ENCODE assay signal across 2 cellular contexts in the genomic region with DNA sequence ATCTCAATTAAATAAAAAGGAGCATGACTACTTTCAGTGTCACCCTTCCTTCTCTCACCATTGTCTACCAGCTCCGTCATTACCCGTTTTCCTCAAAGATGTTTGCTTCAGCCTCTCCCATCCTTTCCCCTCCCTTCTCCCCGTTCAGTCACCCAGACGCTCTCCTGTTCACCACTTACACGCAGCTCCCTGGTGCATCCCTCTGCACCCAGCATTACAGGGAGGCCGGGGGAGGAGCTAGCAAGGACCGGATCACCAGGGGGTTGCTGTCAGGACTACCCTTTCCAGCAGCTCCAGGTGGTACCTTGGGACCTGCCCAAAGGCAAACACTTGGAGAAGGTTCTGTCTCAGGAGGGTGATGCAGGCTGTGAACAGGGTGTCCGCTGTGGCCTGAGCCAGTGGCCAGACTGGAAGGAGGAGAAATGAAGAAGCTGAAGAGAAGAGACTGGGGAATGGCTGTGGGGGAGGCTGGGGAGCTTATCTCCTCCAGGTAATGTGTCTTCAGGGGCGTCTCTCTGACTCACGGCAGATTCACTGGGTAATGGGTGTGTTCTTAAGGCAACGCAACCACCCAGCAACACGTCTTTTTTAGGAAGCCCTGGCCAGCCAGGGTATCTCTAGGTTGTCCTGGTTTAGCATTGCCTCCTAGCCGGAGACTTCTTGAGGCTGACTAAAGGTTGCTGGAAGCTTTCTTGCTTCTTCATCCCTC.
TF ChIP-seq lines count a peak whose summit lies in the region.

No MANE protein-coding gene starts in this region.

TF ChIP-seq in GM23338, 12 proteins besides CTCF, POLR2A, EP300 and RAD21 (continues in another document):
- TF ChIP-seq, protein P1, sequence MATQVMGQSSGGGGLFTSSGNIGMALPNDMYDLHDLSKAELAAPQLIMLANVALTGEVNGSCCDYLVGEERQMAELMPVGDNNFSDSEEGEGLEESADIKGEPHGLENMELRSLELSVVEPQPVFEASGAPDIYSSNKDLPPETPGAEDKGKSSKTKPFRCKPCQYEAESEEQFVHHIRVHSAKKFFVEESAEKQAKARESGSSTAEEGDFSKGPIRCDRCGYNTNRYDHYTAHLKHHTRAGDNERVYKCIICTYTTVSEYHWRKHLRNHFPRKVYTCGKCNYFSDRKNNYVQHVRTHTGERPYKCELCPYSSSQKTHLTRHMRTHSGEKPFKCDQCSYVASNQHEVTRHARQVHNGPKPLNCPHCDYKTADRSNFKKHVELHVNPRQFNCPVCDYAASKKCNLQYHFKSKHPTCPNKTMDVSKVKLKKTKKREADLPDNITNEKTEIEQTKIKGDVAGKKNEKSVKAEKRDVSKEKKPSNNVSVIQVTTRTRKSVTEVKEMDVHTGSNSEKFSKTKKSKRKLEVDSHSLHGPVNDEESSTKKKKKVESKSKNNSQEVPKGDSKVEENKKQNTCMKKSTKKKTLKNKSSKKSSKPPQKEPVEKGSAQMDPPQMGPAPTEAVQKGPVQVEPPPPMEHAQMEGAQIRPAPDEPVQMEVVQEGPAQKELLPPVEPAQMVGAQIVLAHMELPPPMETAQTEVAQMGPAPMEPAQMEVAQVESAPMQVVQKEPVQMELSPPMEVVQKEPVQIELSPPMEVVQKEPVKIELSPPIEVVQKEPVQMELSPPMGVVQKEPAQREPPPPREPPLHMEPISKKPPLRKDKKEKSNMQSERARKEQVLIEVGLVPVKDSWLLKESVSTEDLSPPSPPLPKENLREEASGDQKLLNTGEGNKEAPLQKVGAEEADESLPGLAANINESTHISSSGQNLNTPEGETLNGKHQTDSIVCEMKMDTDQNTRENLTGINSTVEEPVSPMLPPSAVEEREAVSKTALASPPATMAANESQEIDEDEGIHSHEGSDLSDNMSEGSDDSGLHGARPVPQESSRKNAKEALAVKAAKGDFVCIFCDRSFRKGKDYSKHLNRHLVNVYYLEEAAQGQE (IDR thresholded peaks at IDR 0.05; ENCODE audit: unreplicated experiment) = no peak
- TF ChIP-seq ZNF331 (CRISPR knock-in tag; IDR thresholded peaks at IDR 0.05; ENCODE audit: low read depth) = no peak
- no peak for TF ChIP-seq POLR2AphosphoS5 (IDR thresholded peaks at IDR 0.05; ENCODE audit: low read depth)
- TF ChIP-seq EZH2phosphoT487 (IDR thresholded peaks at IDR 0.05; ENCODE audit: unreplicated experiment) = no peak
- TF ChIP-seq, protein P2, sequence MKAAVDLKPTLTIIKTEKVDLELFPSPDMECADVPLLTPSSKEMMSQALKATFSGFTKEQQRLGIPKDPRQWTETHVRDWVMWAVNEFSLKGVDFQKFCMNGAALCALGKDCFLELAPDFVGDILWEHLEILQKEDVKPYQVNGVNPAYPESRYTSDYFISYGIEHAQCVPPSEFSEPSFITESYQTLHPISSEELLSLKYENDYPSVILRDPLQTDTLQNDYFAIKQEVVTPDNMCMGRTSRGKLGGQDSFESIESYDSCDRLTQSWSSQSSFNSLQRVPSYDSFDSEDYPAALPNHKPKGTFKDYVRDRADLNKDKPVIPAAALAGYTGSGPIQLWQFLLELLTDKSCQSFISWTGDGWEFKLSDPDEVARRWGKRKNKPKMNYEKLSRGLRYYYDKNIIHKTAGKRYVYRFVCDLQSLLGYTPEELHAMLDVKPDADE (IDR thresholded peaks at IDR 0.05) = no peak
- no peak for TF ChIP-seq EZH2 (IDR thresholded peaks at IDR 0.05; ENCODE audit: low read depth, unreplicated experiment)
- TF ChIP-seq, protein P3, sequence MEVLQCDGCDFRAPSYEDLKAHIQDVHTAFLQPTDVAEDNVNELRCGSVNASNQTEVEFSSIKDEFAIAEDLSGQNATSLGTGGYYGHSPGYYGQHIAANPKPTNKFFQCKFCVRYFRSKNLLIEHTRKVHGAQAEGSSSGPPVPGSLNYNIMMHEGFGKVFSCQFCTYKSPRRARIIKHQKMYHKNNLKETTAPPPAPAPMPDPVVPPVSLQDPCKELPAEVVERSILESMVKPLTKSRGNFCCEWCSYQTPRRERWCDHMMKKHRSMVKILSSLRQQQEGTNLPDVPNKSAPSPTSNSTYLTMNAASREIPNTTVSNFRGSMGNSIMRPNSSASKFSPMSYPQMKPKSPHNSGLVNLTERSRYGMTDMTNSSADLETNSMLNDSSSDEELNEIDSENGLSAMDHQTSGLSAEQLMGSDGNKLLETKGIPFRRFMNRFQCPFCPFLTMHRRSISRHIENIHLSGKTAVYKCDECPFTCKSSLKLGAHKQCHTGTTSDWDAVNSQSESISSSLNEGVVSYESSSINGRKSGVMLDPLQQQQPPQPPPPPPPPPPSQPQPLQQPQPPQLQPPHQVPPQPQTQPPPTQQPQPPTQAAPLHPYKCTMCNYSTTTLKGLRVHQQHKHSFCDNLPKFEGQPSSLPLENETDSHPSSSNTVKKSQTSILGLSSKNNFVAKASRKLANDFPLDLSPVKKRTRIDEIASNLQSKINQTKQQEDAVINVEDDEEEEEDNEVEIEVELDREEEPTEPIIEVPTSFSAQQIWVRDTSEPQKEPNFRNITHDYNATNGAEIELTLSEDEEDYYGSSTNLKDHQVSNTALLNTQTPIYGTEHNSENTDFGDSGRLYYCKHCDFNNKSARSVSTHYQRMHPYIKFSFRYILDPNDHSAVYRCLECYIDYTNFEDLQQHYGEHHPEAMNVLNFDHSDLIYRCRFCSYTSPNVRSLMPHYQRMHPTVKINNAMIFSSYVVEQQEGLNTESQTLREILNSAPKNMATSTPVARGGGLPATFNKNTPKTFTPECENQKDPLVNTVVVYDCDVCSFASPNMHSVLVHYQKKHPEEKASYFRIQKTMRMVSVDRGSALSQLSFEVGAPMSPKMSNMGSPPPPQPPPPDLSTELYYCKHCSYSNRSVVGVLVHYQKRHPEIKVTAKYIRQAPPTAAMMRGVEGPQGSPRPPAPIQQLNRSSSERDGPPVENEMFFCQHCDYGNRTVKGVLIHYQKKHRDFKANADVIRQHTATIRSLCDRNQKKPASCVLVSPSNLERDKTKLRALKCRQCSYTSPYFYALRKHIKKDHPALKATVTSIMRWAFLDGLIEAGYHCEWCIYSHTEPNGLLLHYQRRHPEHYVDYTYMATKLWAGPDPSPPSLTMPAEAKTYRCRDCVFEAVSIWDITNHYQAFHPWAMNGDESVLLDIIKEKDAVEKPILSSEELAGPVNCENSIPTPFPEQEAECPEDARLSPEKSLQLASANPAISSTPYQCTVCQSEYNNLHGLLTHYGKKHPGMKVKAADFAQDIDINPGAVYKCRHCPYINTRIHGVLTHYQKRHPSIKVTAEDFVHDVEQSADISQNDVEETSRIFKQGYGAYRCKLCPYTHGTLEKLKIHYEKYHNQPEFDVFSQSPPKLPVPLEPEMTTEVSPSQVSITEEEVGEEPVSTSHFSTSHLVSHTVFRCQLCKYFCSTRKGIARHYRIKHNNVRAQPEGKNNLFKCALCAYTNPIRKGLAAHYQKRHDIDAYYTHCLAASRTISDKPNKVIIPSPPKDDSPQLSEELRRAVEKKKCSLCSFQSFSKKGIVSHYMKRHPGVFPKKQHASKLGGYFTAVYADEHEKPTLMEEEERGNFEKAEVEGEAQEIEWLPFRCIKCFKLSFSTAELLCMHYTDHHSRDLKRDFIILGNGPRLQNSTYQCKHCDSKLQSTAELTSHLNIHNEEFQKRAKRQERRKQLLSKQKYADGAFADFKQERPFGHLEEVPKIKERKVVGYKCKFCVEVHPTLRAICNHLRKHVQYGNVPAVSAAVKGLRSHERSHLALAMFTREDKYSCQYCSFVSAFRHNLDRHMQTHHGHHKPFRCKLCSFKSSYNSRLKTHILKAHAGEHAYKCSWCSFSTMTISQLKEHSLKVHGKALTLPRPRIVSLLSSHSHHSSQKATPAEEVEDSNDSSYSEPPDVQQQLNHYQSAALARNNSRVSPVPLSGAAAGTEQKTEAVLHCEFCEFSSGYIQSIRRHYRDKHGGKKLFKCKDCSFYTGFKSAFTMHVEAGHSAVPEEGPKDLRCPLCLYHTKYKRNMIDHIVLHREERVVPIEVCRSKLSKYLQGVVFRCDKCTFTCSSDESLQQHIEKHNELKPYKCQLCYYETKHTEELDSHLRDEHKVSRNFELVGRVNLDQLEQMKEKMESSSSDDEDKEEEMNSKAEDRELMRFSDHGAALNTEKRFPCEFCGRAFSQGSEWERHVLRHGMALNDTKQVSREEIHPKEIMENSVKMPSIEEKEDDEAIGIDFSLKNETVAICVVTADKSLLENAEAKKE (CRISPR knock-in tag; IDR thresholded peaks at IDR 0.05) = no peak
- TF ChIP-seq ZNF114 (CRISPR knock-in tag; IDR thresholded peaks at IDR 0.05) = no peak

TF ChIP-seq in H1, 55 proteins besides CTCF, POLR2A, EP300 and RAD21:
- TF ChIP-seq ZNF274 (IDR thresholded peaks at IDR 0.05; ENCODE audit: borderline replicate concordance, extremely low read depth, low read length) = no peak
- TF ChIP-seq ASH2L (IDR thresholded peaks at IDR 0.05; ENCODE audit: low read length) = no peak
- TF ChIP-seq SRF (IDR thresholded peaks at IDR 0.05; ENCODE audit: low read depth, low read length) = no peak
- no peak for TF ChIP-seq BRCA1 (IDR thresholded peaks at IDR 0.05; ENCODE audit: low read depth, low read length)
- TF ChIP-seq SP2 (IDR thresholded peaks at IDR 0.05; ENCODE audit: low read length) = no peak
- TF ChIP-seq SAP30 (IDR thresholded peaks at IDR 0.05; ENCODE audit: insufficient read depth, insufficient replicate concordance, low read length) = no peak
- no peak for TF ChIP-seq POU5F1 (IDR thresholded peaks at IDR 0.05; ENCODE audit: low read depth, low read length)
- TF ChIP-seq HDAC6 (IDR thresholded peaks at IDR 0.05; ENCODE audit: low read depth, low read length) = no peak
- TF ChIP-seq, protein P4, sequence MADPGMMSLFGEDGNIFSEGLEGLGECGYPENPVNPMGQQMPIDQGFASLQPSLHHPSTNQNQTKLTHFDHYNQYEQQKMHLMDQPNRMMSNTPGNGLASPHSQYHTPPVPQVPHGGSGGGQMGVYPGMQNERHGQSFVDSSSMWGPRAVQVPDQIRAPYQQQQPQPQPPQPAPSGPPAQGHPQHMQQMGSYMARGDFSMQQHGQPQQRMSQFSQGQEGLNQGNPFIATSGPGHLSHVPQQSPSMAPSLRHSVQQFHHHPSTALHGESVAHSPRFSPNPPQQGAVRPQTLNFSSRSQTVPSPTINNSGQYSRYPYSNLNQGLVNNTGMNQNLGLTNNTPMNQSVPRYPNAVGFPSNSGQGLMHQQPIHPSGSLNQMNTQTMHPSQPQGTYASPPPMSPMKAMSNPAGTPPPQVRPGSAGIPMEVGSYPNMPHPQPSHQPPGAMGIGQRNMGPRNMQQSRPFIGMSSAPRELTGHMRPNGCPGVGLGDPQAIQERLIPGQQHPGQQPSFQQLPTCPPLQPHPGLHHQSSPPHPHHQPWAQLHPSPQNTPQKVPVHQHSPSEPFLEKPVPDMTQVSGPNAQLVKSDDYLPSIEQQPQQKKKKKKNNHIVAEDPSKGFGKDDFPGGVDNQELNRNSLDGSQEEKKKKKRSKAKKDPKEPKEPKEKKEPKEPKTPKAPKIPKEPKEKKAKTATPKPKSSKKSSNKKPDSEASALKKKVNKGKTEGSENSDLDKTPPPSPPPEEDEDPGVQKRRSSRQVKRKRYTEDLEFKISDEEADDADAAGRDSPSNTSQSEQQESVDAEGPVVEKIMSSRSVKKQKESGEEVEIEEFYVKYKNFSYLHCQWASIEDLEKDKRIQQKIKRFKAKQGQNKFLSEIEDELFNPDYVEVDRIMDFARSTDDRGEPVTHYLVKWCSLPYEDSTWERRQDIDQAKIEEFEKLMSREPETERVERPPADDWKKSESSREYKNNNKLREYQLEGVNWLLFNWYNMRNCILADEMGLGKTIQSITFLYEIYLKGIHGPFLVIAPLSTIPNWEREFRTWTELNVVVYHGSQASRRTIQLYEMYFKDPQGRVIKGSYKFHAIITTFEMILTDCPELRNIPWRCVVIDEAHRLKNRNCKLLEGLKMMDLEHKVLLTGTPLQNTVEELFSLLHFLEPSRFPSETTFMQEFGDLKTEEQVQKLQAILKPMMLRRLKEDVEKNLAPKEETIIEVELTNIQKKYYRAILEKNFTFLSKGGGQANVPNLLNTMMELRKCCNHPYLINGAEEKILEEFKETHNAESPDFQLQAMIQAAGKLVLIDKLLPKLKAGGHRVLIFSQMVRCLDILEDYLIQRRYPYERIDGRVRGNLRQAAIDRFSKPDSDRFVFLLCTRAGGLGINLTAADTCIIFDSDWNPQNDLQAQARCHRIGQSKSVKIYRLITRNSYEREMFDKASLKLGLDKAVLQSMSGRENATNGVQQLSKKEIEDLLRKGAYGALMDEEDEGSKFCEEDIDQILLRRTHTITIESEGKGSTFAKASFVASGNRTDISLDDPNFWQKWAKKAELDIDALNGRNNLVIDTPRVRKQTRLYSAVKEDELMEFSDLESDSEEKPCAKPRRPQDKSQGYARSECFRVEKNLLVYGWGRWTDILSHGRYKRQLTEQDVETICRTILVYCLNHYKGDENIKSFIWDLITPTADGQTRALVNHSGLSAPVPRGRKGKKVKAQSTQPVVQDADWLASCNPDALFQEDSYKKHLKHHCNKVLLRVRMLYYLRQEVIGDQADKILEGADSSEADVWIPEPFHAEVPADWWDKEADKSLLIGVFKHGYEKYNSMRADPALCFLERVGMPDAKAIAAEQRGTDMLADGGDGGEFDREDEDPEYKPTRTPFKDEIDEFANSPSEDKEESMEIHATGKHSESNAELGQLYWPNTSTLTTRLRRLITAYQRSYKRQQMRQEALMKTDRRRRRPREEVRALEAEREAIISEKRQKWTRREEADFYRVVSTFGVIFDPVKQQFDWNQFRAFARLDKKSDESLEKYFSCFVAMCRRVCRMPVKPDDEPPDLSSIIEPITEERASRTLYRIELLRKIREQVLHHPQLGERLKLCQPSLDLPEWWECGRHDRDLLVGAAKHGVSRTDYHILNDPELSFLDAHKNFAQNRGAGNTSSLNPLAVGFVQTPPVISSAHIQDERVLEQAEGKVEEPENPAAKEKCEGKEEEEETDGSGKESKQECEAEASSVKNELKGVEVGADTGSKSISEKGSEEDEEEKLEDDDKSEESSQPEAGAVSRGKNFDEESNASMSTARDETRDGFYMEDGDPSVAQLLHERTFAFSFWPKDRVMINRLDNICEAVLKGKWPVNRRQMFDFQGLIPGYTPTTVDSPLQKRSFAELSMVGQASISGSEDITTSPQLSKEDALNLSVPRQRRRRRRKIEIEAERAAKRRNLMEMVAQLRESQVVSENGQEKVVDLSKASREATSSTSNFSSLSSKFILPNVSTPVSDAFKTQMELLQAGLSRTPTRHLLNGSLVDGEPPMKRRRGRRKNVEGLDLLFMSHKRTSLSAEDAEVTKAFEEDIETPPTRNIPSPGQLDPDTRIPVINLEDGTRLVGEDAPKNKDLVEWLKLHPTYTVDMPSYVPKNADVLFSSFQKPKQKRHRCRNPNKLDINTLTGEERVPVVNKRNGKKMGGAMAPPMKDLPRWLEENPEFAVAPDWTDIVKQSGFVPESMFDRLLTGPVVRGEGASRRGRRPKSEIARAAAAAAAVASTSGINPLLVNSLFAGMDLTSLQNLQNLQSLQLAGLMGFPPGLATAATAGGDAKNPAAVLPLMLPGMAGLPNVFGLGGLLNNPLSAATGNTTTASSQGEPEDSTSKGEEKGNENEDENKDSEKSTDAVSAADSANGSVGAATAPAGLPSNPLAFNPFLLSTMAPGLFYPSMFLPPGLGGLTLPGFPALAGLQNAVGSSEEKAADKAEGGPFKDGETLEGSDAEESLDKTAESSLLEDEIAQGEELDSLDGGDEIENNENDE (IDR thresholded peaks at IDR 0.05; ENCODE audit: insufficient replicate concordance, low read length) = no peak
- no peak for TF ChIP-seq RFX5 (IDR thresholded peaks at IDR 0.05; ENCODE audit: borderline replicate concordance, low read depth, low read length)
